ENCODE assay signal across 2 cellular contexts in the genomic region with DNA sequence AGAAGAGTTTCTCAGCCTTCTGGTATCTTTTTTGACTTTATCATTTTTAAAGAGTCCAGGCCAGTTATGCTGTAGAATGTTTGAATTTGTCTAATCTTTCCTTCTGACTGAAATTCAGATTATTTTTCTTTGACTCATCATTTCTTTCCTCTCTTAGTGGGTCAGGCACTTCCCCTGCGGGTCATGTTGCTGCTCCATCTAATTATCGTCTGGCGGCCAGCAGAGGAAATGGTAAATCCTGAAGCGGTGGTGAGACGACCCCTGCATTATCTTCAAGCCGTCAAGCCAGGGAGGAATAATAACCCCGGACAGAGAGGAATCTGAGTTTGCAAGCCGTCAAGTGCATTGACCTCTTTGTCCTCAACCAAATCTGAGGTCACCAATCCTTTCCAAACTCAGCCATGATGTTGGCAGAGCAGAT.
TF ChIP-seq lines count a peak whose summit lies in the region.

No MANE protein-coding gene starts in this region.

TF ChIP-seq in liver, 16 proteins besides CTCF, POLR2A, EP300 and RAD21 (continued from another document):
- TF ChIP-seq NR2F2 (IDR thresholded peaks at IDR 0.05) (peak; percentile 66), RXRA (IDR thresholded peaks at IDR 0.05) (peak in 1 of 2 donors; percentile 35), EGR1 (IDR thresholded peaks at IDR 0.05; ENCODE audit: low read depth in 2 of 2) (no peak), TAF1 (conservative IDR thresholded peaks at IDR 0.05) (no peak)

TF ChIP-seq in HepG2, 621 proteins besides CTCF, POLR2A, EP300 and RAD21 (continued from another document):
- TF ChIP-seq, protein P1, sequence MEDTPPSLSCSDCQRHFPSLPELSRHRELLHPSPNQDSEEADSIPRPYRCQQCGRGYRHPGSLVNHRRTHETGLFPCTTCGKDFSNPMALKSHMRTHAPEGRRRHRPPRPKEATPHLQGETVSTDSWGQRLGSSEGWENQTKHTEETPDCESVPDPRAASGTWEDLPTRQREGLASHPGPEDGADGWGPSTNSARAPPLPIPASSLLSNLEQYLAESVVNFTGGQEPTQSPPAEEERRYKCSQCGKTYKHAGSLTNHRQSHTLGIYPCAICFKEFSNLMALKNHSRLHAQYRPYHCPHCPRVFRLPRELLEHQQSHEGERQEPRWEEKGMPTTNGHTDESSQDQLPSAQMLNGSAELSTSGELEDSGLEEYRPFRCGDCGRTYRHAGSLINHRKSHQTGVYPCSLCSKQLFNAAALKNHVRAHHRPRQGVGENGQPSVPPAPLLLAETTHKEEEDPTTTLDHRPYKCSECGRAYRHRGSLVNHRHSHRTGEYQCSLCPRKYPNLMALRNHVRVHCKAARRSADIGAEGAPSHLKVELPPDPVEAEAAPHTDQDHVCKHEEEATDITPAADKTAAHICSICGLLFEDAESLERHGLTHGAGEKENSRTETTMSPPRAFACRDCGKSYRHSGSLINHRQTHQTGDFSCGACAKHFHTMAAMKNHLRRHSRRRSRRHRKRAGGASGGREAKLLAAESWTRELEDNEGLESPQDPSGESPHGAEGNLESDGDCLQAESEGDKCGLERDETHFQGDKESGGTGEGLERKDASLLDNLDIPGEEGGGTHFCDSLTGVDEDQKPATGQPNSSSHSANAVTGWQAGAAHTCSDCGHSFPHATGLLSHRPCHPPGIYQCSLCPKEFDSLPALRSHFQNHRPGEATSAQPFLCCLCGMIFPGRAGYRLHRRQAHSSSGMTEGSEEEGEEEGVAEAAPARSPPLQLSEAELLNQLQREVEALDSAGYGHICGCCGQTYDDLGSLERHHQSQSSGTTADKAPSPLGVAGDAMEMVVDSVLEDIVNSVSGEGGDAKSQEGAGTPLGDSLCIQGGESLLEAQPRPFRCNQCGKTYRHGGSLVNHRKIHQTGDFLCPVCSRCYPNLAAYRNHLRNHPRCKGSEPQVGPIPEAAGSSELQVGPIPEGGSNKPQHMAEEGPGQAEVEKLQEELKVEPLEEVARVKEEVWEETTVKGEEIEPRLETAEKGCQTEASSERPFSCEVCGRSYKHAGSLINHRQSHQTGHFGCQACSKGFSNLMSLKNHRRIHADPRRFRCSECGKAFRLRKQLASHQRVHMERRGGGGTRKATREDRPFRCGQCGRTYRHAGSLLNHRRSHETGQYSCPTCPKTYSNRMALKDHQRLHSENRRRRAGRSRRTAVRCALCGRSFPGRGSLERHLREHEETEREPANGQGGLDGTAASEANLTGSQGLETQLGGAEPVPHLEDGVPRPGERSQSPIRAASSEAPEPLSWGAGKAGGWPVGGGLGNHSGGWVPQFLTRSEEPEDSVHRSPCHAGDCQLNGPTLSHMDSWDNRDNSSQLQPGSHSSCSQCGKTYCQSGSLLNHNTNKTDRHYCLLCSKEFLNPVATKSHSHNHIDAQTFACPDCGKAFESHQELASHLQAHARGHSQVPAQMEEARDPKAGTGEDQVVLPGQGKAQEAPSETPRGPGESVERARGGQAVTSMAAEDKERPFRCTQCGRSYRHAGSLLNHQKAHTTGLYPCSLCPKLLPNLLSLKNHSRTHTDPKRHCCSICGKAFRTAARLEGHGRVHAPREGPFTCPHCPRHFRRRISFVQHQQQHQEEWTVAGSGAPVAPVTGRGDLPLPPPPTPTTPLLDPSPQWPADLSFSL (CRISPR knock-in tag; IDR thresholded peaks at IDR 0.05) = no peak
- TF ChIP-seq, protein P2, sequence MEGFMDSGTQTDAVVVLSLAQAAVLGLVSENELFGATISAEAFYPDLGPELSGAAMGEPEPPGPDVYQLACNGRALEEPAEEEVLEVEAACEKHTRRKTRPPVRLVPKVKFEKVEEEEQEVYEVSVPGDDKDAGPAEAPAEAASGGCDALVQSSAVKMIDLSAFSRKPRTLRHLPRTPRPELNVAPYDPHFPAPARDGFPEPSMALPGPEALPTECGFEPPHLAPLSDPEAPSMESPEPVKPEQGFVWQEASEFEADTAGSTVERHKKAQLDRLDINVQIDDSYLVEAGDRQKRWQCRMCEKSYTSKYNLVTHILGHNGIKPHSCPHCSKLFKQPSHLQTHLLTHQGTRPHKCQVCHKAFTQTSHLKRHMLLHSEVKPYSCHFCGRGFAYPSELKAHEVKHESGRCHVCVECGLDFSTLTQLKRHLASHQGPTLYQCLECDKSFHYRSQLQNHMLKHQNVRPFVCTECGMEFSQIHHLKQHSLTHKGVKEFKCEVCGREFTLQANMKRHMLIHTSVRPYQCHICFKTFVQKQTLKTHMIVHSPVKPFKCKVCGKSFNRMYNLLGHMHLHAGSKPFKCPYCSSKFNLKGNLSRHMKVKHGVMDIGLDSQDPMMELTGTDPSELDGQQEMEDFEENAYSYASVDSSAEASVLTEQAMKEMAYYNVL (CRISPR knock-in tag; IDR thresholded peaks at IDR 0.05; ENCODE audit: borderline replicate concordance) = no peak
- no peak for TF ChIP-seq CENPX (CRISPR knock-in tag; IDR thresholded peaks at IDR 0.05)
- TF ChIP-seq POLR2AphosphoS5 (IDR thresholded peaks at IDR 0.05; ENCODE audit: low read depth, low read length) = no peak
- TF ChIP-seq ZFX (CRISPR knock-in tag; IDR thresholded peaks at IDR 0.05; ENCODE audit: low read depth) = no peak
- no peak for TF ChIP-seq PRPF4 (IDR thresholded peaks at IDR 0.05; ENCODE audit: low read depth, low read length, poor library complexity, severe bottlenecking)
- TF ChIP-seq PAF1 (CRISPR knock-in tag; IDR thresholded peaks at IDR 0.05) = no peak
- TF ChIP-seq ZNF775 (CRISPR knock-in tag; IDR thresholded peaks at IDR 0.05; ENCODE audit: borderline replicate concordance) = no peak
